ENCODE assay signal across 8 cellular contexts in the genomic region with DNA sequence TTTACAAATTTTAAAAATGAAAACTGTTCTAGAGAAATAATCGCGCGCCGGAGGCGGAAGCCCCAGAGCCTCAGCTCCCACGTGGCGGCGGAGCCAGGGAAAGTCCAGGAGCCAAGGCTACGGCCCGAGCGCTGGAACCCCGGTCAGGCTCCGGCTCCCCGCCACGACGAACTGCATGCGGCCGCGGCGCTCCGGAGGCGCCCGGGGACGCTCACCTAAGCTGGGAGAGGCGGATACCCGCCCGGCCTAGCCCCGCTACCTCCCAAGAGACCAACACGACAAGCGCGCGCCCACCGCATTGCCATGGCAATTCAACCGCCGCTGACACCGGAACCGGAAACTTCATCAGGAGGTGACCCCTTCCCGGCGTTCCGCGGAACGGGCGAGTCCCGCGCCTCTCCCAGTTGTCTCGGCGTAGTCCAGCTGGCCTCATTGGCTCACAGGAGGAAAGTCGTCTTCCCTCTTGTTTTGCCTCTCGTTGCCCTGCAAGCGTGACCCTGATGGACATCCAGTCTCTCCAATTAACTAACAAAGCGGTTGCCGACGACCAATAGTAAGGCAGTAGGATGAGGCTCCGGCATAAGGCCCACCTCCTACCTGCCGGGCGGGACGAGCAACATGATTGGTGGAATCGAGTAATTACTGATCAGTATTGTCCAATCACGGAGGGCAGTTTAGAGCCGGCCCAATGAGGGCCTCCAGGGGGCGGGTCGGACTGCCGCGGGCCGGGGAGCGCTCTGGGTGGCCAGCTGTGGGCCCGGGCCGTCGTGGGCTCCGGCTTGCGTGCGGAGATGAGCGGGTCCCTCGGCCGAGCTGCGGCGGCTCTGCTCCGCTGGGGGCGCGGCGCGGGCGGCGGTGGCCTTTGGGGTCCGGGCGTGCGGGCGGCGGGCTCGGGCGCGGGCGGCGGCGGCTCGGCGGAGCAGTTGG. TPM values are rescaled to one million over a fixed set of nuclear protein-coding genes. Genes with fewer than 3 reads are reported as not detected.
A peak's percentile ranks its signal among the peaks of the same experiment; 100 is the strongest.
DNase-seq lines count a peak whose midpoint lies in the region; ATAC-seq and TF ChIP-seq lines count a peak whose summit lies in the region.

A gene (plus strand): TSS at position 752 of the 927 bp plus-strand sequence. CDS start 40 bp downstream, at position 792.

- peak within 1 kb of the TSS; percentile 98 for H3K9ac ChIP-seq in BLaER1

- peak within 1 kb of the TSS; percentile 97 for H3K4me2 ChIP-seq in BLaER1

- H3K36me3 Mint-ChIP-seq in activated CD4-positive, alpha-beta T cell treated with anti-CD3 and anti-CD28 coated beads, Interleukin-2, amount 10 ng/mL, durations not matched to agents 7 days and 5 days (ENCODE audit: low read depth) = peaks cover 11% of the 10 kb centered on the region

- H3K4me1 Mint-ChIP-seq in activated CD4-positive, alpha-beta T cell treated with anti-CD3 and anti-CD28 coated beads, Interleukin-2, amount 10 ng/mL, durations not matched to agents 7 days and 5 days = peaks cover 64% of the 10 kb centered on the region

- H3K27me3 ChIP-seq in BLaER1 (no peaks in the 10 kb centered on the region), layer of hippocampus (ENCODE audit: control insufficient read depth, insufficient read depth, low read length) (no peaks in the 10 kb centered on the region)

- CTCF ChIA-PET in activated CD4-positive, alpha-beta T cell treated with anti-CD3 and anti-CD28 coated beads, Interleukin-2, amount 10 ng/mL, durations not matched to agents 7 days and 5 days (lab: Charles Lee) = interaction anchor here (0.6 to 2.7 kb wide), 7 partner anchors 11 to 1559 kb away, joined by 3 to 16 read pairs (median 3); a partner anchor contains a TSS

- ATAC-seq in GM19328 (IDR thresholded peaks at IDR 0.05; ENCODE audit: unreplicated experiment) (peak; percentile 95), HG03520 (IDR thresholded peaks at IDR 0.05; ENCODE audit: unreplicated experiment) (peak; percentile 86)

- H3K4me3 Mint-ChIP-seq in activated CD4-positive, alpha-beta T cell treated with anti-CD3 and anti-CD28 coated beads, Interleukin-2, amount 10 ng/mL, durations not matched to agents 7 days and 5 days = peak within 1 kb of the TSS; percentile 87

- peaks cover 53% of the 10 kb centered on the region for H3K4me1 ChIP-seq in BLaER1

- POLR2A ChIA-PET in activated CD4-positive, alpha-beta T cell treated with anti-CD3 and anti-CD28 coated beads, Interleukin-2, amount 10 ng/mL, durations not matched to agents 7 days and 5 days (lab: Charles Lee) = interaction anchor here (0.7 to 1.3 kb wide), 4 partner anchors 12 to 92 kb away, joined by 4 to 6 read pairs (median 6); no protein-coding TSS in a partner anchor

- H3K9me3 Mint-ChIP-seq in activated CD4-positive, alpha-beta T cell treated with anti-CD3 and anti-CD28 coated beads, Interleukin-2, amount 10 ng/mL, durations not matched to agents 7 days and 5 days = no peaks in the 10 kb centered on the region

- DNase-seq in NCI-H69 (lab: John Stamatoyannopoulos, UW) (peak; percentile 100), coronary artery (ENCODE audit: low spot score) (peak; percentile 100)
- peak; percentile 99 for DNase-seq in activated CD4-positive, alpha-beta T cell treated with anti-CD3 and anti-CD28 coated beads, Interleukin-2, amount 10 ng/mL, durations not matched to agents 7 days and 5 days
- DNase-seq in stimulated activated CD4-positive, alpha-beta T cell treated with anti-CD3 and anti-CD28 coated beads, Interleukin-1b, Interleukin-23, amount 100 ng/mL, for 4 hours (ENCODE audit: low read depth in 2 of 2) = peak; percentile 91 to 92

- peak within 1 kb of the TSS; percentile 90 for H3K27ac Mint-ChIP-seq in activated CD4-positive, alpha-beta T cell treated with anti-CD3 and anti-CD28 coated beads, Interleukin-2, amount 10 ng/mL, durations not matched to agents 7 days and 5 days

- H3K9me3 ChIP-seq in BLaER1 = no peaks in the 10 kb centered on the region

- H4K20me1 ChIP-seq in BLaER1 = peaks cover 47% of the 10 kb centered on the region

- H3K27ac ChIP-seq in BLaER1 = peak within 1 kb of the TSS; percentile 98
- peak within 1 kb of the TSS; percentile 83 to 88 for H3K27ac ChIP-seq in coronary artery
- H3K27ac ChIP-seq in layer of hippocampus (ENCODE audit: low read depth, low read length) = peak within 1 kb of the TSS; percentile 64

- H3K36me3 ChIP-seq in BLaER1 = peaks cover 22% of the 10 kb centered on the region; the same call in 1 of the 2 replicates

- H3K27me3 Mint-ChIP-seq in activated CD4-positive, alpha-beta T cell treated with anti-CD3 and anti-CD28 coated beads, Interleukin-2, amount 10 ng/mL, durations not matched to agents 7 days and 5 days = no peaks in the 10 kb centered on the region

- TF ChIP-seq CTCF in coronary artery (IDR thresholded peaks at IDR 0.05) = no peak

- H3K4me3 ChIP-seq in BLaER1 (peak within 1 kb of the TSS; percentile 99), coronary artery (peak within 1 kb of the TSS; percentile 92)

RNA-seq across cellular contexts. Expression of the gene that starts here (rescaled TPM):
- total RNA-seq in activated CD4-positive, alpha-beta T cell treated with anti-CD3 and anti-CD28 coated beads, Interleukin-2, amount 10 ng/mL, durations not matched to agents 7 days and 5 days = 10 to 100 TPM; 36.6 to 51.2 TPM

Comparison
In these comparisons a context has a peak if more than half of its experiments do, and no peak if none do; other contexts are left out.
1. Peak in every context shown above with its lines: DNase-seq, ATAC-seq, H3K4me3 ChIP-seq and H3K27ac ChIP-seq.